17 cellular contexts compared by ENCODE assay signal in the genomic region with DNA sequence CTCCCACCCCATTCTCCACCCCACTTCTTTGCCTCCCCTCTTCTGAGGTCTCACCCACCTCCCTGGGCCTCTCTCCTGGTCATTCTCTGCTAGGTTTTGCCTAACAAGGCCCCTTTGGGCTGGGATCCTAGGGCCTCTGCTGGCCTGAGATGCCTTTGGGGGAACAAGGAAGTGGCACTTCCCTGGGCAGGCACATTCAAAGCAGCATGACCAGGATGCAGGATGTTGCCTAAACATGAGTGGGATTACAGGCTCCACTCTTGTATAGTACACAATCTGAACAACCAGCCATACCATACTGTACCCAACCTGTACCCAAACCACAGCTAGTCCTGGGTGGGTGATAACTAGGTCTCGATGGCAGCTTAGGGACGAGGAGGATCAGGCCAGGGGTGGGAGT.
"Had no signal": no experiment of that assay in that cellular context is flagged by ENCODE, and none has a peak within 500 bp of the region (broad histone marks: within the 10 kb centered on the region; RNA-seq: fewer than 3 reads in every experiment).

No MANE protein-coding gene starts in this region.

- H3K9me3 ChIP-seq: left ventricle myocardium inferior, tibial artery had no signal

- H3K9me3 Mint-ChIP-seq: activated CD4-positive, alpha-beta memory T cell treated with anti-CD3 and anti-CD28 coated beads, Interleukin-2, amount 10 ng/mL, durations not matched to agents 7 days and 5 days; activated naive CD4-positive, alpha-beta T cell treated with anti-CD3 and anti-CD28 coated beads, Interleukin-2, amount 50 U/mL, for 24 hours; activated T-cell treated with anti-CD3 and anti-CD28 coated beads, Interleukin-2, amount 50 U/mL, for 24 hours; memory B cell; natural killer cell; stimulated activated naive B cell treated with anti-CD40 and anti-IgM and Interleukin-4, amounts not matched to agents 10 μg/mL and 1 μg/mL and 100 μg/mL, for 72 hours had no signal

- H3K4me3 ChIP-seq: left ventricle myocardium inferior, tibial artery had no signal

- H3K27ac ChIP-seq: left ventricle myocardium inferior, tibial artery, WERI-Rb-1 had no signal

- DNase-seq: activated CD4-positive, alpha-beta memory T cell treated with anti-CD3 and anti-CD28 coated beads, Interleukin-2, amount 10 ng/mL, durations not matched to agents 7 days and 5 days; activated CD4-positive, alpha-beta T cell treated with anti-CD3 and anti-CD28 coated beads for 4 hours; activated effector memory CD4-positive, alpha-beta T cell treated with Interleukin-2 at 50 U/mL for 16 hours; activated T-cell treated with anti-CD3 and anti-CD28 coated beads, Interleukin-2, amount 50 U/mL, for 24 hours; amniotic stem cell; cerebellar nuclear complex; effector CD8-positive, alpha-beta T cell; hypothalamus; left ventricle myocardium inferior; natural killer cell; nucleus accumbens; stimulated activated CD4-positive, alpha-beta T cell treated with anti-CD3 and anti-CD28 coated beads, Interleukin-2, amount 100 ng/mL, for 48 hours; stimulated activated naive B cell treated with anti-CD40 and anti-IgM and Interleukin-4, amounts not matched to agents 10 μg/mL and 1 μg/mL and 100 μg/mL, for 72 hours; WERI-Rb-1 had no signal

- H3K27me3 Mint-ChIP-seq: activated naive CD4-positive, alpha-beta T cell treated with anti-CD3 and anti-CD28 coated beads, Interleukin-2, amount 50 U/mL, for 24 hours; activated T-cell treated with anti-CD3 and anti-CD28 coated beads, Interleukin-2, amount 50 U/mL, for 24 hours; stimulated activated naive B cell treated with anti-CD40 and anti-IgM and Interleukin-4, amounts not matched to agents 10 μg/mL and 1 μg/mL and 100 μg/mL, for 72 hours had no signal

- ATAC-seq: natural killer cell; stimulated activated naive B cell treated with anti-CD40 and anti-IgM and Interleukin-4, amounts not matched to agents 10 μg/mL and 1 μg/mL and 100 μg/mL, for 72 hours had no signal

- H3K27me3 ChIP-seq: tibial artery had no signal

- H3K4me3 Mint-ChIP-seq: activated CD4-positive, alpha-beta memory T cell treated with anti-CD3 and anti-CD28 coated beads, Interleukin-2, amount 10 ng/mL, durations not matched to agents 7 days and 5 days; activated naive CD4-positive, alpha-beta T cell treated with anti-CD3 and anti-CD28 coated beads, Interleukin-2, amount 50 U/mL, for 24 hours; activated T-cell treated with anti-CD3 and anti-CD28 coated beads, Interleukin-2, amount 50 U/mL, for 24 hours; memory B cell; natural killer cell; stimulated activated naive B cell treated with anti-CD40 and anti-IgM and Interleukin-4, amounts not matched to agents 10 μg/mL and 1 μg/mL and 100 μg/mL, for 72 hours had no signal

- H3K36me3 Mint-ChIP-seq: activated naive CD4-positive, alpha-beta T cell treated with anti-CD3 and anti-CD28 coated beads, Interleukin-2, amount 50 U/mL, for 24 hours; natural killer cell had no signal

- H3K27ac Mint-ChIP-seq: activated CD4-positive, alpha-beta memory T cell treated with anti-CD3 and anti-CD28 coated beads, Interleukin-2, amount 10 ng/mL, durations not matched to agents 7 days and 5 days; activated naive CD4-positive, alpha-beta T cell treated with anti-CD3 and anti-CD28 coated beads, Interleukin-2, amount 50 U/mL, for 24 hours; activated T-cell treated with anti-CD3 and anti-CD28 coated beads, Interleukin-2, amount 50 U/mL, for 24 hours; memory B cell; natural killer cell; stimulated activated naive B cell treated with anti-CD40 and anti-IgM and Interleukin-4, amounts not matched to agents 10 μg/mL and 1 μg/mL and 100 μg/mL, for 72 hours had no signal
